Comparison of ENCODE assay signal across 1 cellular context in genomic region chr6:20202070-20202658, GRCh38.
TF ChIP-seq lines count a peak whose summit lies in the region.

No MANE protein-coding gene starts in this region.

TF ChIP-seq in WTC11, 78 proteins besides CTCF, POLR2A, EP300 and RAD21 (continued from another document):
- TF ChIP-seq USF2 (CRISPR knock-in tag; IDR thresholded peaks at IDR 0.05) (no peak), HMGA2 (CRISPR knock-in tag; IDR thresholded peaks at IDR 0.05) (no peak), ZNF263 (CRISPR knock-in tag; IDR thresholded peaks at IDR 0.05; ENCODE audit: low read depth) (no peak), IRF1 (CRISPR knock-in tag; IDR thresholded peaks at IDR 0.05) (no peak), SMAD4 (CRISPR knock-in tag; IDR thresholded peaks at IDR 0.05) (no peak), ZNF671 (CRISPR knock-in tag; IDR thresholded peaks at IDR 0.05) (no peak), NFATC4 (CRISPR knock-in tag; IDR thresholded peaks at IDR 0.05) (no peak), PRDM15 (CRISPR knock-in tag; IDR thresholded peaks at IDR 0.05) (no peak), GABPB1 (CRISPR knock-in tag; IDR thresholded peaks at IDR 0.05) (no peak)
